1 cellular context compared by ENCODE assay signal in the genomic region with DNA sequence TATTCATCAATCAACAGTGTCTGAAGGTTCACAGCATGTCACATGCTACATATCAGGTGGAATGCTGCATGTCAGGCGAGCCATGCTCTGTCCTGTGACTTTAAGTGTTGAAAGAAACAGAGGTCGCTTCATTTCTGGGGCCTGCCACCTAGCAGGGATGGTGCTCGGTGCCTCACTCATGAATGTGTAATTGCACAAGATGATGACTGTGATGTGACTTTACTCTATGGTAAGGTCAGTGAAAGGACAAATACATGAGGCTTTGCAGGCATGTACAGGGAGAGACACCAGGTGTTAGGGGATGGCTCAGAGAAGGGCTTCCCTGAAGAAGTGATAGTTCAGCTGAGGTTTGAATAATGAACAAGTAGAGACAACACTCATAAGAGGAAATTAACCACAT.
TF ChIP-seq lines count a peak whose summit lies in the region.

No MANE protein-coding gene starts in this region.

TF ChIP-seq in GM23338, 12 proteins besides CTCF, POLR2A, EP300 and RAD21 (continued from another document):
- TF ChIP-seq, protein P1, sequence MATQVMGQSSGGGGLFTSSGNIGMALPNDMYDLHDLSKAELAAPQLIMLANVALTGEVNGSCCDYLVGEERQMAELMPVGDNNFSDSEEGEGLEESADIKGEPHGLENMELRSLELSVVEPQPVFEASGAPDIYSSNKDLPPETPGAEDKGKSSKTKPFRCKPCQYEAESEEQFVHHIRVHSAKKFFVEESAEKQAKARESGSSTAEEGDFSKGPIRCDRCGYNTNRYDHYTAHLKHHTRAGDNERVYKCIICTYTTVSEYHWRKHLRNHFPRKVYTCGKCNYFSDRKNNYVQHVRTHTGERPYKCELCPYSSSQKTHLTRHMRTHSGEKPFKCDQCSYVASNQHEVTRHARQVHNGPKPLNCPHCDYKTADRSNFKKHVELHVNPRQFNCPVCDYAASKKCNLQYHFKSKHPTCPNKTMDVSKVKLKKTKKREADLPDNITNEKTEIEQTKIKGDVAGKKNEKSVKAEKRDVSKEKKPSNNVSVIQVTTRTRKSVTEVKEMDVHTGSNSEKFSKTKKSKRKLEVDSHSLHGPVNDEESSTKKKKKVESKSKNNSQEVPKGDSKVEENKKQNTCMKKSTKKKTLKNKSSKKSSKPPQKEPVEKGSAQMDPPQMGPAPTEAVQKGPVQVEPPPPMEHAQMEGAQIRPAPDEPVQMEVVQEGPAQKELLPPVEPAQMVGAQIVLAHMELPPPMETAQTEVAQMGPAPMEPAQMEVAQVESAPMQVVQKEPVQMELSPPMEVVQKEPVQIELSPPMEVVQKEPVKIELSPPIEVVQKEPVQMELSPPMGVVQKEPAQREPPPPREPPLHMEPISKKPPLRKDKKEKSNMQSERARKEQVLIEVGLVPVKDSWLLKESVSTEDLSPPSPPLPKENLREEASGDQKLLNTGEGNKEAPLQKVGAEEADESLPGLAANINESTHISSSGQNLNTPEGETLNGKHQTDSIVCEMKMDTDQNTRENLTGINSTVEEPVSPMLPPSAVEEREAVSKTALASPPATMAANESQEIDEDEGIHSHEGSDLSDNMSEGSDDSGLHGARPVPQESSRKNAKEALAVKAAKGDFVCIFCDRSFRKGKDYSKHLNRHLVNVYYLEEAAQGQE (IDR thresholded peaks at IDR 0.05; ENCODE audit: unreplicated experiment): no peak
- TF ChIP-seq EZH2 (IDR thresholded peaks at IDR 0.05; ENCODE audit: low read depth, unreplicated experiment): no peak
- TF ChIP-seq JUNB (IDR thresholded peaks at IDR 0.05; ENCODE audit: unreplicated experiment): no peak
- TF ChIP-seq ZNF114 (CRISPR knock-in tag; IDR thresholded peaks at IDR 0.05): no peak
- no peak for TF ChIP-seq CREB1 (CRISPR knock-in tag; IDR thresholded peaks at IDR 0.05; ENCODE audit: low read depth)
- TF ChIP-seq NANOG (IDR thresholded peaks at IDR 0.05; ENCODE audit: borderline replicate concordance): no peak
- TF ChIP-seq POLR2AphosphoS5 (IDR thresholded peaks at IDR 0.05; ENCODE audit: low read depth): no peak
- TF ChIP-seq ZNF331 (CRISPR knock-in tag; IDR thresholded peaks at IDR 0.05; ENCODE audit: low read depth): no peak
- TF ChIP-seq, protein P2, sequence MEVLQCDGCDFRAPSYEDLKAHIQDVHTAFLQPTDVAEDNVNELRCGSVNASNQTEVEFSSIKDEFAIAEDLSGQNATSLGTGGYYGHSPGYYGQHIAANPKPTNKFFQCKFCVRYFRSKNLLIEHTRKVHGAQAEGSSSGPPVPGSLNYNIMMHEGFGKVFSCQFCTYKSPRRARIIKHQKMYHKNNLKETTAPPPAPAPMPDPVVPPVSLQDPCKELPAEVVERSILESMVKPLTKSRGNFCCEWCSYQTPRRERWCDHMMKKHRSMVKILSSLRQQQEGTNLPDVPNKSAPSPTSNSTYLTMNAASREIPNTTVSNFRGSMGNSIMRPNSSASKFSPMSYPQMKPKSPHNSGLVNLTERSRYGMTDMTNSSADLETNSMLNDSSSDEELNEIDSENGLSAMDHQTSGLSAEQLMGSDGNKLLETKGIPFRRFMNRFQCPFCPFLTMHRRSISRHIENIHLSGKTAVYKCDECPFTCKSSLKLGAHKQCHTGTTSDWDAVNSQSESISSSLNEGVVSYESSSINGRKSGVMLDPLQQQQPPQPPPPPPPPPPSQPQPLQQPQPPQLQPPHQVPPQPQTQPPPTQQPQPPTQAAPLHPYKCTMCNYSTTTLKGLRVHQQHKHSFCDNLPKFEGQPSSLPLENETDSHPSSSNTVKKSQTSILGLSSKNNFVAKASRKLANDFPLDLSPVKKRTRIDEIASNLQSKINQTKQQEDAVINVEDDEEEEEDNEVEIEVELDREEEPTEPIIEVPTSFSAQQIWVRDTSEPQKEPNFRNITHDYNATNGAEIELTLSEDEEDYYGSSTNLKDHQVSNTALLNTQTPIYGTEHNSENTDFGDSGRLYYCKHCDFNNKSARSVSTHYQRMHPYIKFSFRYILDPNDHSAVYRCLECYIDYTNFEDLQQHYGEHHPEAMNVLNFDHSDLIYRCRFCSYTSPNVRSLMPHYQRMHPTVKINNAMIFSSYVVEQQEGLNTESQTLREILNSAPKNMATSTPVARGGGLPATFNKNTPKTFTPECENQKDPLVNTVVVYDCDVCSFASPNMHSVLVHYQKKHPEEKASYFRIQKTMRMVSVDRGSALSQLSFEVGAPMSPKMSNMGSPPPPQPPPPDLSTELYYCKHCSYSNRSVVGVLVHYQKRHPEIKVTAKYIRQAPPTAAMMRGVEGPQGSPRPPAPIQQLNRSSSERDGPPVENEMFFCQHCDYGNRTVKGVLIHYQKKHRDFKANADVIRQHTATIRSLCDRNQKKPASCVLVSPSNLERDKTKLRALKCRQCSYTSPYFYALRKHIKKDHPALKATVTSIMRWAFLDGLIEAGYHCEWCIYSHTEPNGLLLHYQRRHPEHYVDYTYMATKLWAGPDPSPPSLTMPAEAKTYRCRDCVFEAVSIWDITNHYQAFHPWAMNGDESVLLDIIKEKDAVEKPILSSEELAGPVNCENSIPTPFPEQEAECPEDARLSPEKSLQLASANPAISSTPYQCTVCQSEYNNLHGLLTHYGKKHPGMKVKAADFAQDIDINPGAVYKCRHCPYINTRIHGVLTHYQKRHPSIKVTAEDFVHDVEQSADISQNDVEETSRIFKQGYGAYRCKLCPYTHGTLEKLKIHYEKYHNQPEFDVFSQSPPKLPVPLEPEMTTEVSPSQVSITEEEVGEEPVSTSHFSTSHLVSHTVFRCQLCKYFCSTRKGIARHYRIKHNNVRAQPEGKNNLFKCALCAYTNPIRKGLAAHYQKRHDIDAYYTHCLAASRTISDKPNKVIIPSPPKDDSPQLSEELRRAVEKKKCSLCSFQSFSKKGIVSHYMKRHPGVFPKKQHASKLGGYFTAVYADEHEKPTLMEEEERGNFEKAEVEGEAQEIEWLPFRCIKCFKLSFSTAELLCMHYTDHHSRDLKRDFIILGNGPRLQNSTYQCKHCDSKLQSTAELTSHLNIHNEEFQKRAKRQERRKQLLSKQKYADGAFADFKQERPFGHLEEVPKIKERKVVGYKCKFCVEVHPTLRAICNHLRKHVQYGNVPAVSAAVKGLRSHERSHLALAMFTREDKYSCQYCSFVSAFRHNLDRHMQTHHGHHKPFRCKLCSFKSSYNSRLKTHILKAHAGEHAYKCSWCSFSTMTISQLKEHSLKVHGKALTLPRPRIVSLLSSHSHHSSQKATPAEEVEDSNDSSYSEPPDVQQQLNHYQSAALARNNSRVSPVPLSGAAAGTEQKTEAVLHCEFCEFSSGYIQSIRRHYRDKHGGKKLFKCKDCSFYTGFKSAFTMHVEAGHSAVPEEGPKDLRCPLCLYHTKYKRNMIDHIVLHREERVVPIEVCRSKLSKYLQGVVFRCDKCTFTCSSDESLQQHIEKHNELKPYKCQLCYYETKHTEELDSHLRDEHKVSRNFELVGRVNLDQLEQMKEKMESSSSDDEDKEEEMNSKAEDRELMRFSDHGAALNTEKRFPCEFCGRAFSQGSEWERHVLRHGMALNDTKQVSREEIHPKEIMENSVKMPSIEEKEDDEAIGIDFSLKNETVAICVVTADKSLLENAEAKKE (CRISPR knock-in tag; IDR thresholded peaks at IDR 0.05): no peak
- TF ChIP-seq STAT1 (IDR thresholded peaks at IDR 0.05; ENCODE audit: unreplicated experiment): no peak
